ENCODE assay signal across 26 cellular contexts in genomic region chr6:13117561-13117960, GRCh38.
"Had no signal": no experiment of that assay in that cellular context is flagged by ENCODE, and none has a peak within 500 bp of the region (broad histone marks: within the 10 kb centered on the region; RNA-seq: fewer than 3 reads in every experiment).

No MANE protein-coding gene starts in this region.

- H3K4me3 ChIP-seq: coronary artery, esophagus muscularis mucosa, gastroesophageal sphincter, heart left ventricle, hepatocyte, lung, neural progenitor cell, prostate gland, right atrium auricular region, smooth muscle cell, suprapubic skin had no signal

- H3K4me2 ChIP-seq: hepatocyte, neural progenitor cell, smooth muscle cell had no signal

- H3K9me3 ChIP-seq: esophagus muscularis mucosa, gastroesophageal sphincter, heart left ventricle, prostate gland, right atrium auricular region, suprapubic skin had no signal

- FAIRE-seq: endothelial cell of umbilical vein, kidney, urothelium cell line had no signal

- H3K4me1 ChIP-seq: foreskin keratinocyte, prostate gland had no signal

- H3K79me2 ChIP-seq: hepatocyte had no signal

- H3K27ac ChIP-seq: coronary artery, esophagus muscularis mucosa, foreskin keratinocyte, gastroesophageal sphincter, heart left ventricle, hepatocyte, neural progenitor cell, prostate gland, right atrium auricular region, suprapubic skin had no signal

- H2AFZ ChIP-seq: hepatocyte, neural progenitor cell had no signal

- ATAC-seq: foreskin keratinocyte; gastroesophageal sphincter; heart left ventricle; left lobe of liver; natural killer cell; sciatic nerve; stimulated activated naive CD8-positive, alpha-beta T cell treated with anti-CD3 and anti-CD28 coated beads, Interleukin-15, amount 100 ng/mL, for 72 hours had no signal

- H3K27me3 ChIP-seq: esophagus muscularis mucosa, heart left ventricle, neural progenitor cell, right atrium auricular region, suprapubic skin had no signal

- DNase-seq: dermis blood vessel endothelial cell; effector memory CD4-positive, alpha-beta T cell; foreskin keratinocyte; heart left ventricle; kidney; natural killer cell; stimulated activated CD4-positive, alpha-beta T cell treated with anti-CD3 and anti-CD28 coated beads, Interleukin-12 subunit alpha, Interleukin-12 subunit beta, amount 100 ng/mL, for 4 hours; stimulated activated CD4-positive, alpha-beta T cell treated with anti-CD3 and anti-CD28 coated beads, Interleukin-1b, Interleukin-23, amount 100 ng/mL, for 48 hours; stimulated activated CD4-positive, alpha-beta T cell treated with anti-CD3 and anti-CD28 coated beads, Interleukin-4, amount 100 ng/mL, for 1 hour; stimulated activated CD8-positive, alpha-beta memory T cell treated with anti-CD3 and anti-CD28 coated beads, Interleukin-4, amount 100 ng/mL, for 48 hours; stimulated activated naive CD4-positive, alpha-beta T cell; stimulated activated naive CD8-positive, alpha-beta T cell treated with anti-CD3 and anti-CD28 coated beads, Interleukin-15, amount 100 ng/mL, for 72 hours had no signal

- H3K9ac ChIP-seq: neural progenitor cell had no signal

- H3K36me3 ChIP-seq: esophagus muscularis mucosa, gastroesophageal sphincter, heart left ventricle, neural progenitor cell, prostate gland, right atrium auricular region, suprapubic skin had no signal
